11 cellular contexts compared by ENCODE assay signal in the genomic region with DNA sequence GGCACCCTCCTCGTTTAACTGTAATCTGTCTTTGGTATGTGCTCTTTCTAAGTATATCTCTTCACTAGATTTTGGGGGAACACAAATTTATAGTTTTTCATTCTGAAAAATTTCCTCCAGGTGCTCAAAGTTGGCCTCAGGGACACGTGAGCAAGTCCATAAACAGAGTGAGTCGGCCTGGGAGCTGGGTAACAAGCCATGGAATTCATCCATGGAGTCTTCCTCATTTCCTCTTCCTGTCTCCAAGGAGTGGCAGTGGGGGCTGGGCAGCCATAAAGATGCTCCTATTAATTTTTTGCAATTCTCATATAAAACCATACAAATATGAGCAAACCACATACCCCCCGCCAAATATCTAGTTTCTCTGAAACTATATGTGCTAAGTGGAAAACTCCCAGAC.
DNase-seq lines count a peak whose midpoint lies in the region; ATAC-seq and TF ChIP-seq lines count a peak whose summit lies in the region.
"Had no signal": no experiment of that assay in that cellular context is flagged by ENCODE, and none has a peak within 500 bp of the region (broad histone marks: within the 10 kb centered on the region; RNA-seq: fewer than 3 reads in every experiment).

No MANE protein-coding gene starts in this region.

- H3K36me3 ChIP-seq in HUES48 (ENCODE audit: control insufficient read depth, insufficient read depth, low read length) (peaks cover 2% of the 10 kb centered on the region; the same call in 1 of the 2 replicates), adrenal gland (replicated peaks in 1 of 2) (no peaks in the 10 kb centered on the region), hepatocyte (replicated peaks; ENCODE audit: insufficient read depth, low read depth) (no peaks in the 10 kb centered on the region)
- H3K36me3 ChIP-seq: ascending aorta had no signal

- H3K9ac ChIP-seq in HUES48 (ENCODE audit: low read depth, low read length), result no peak overlapping the region

- peak overlapping the region; percentile 79 for H3K27ac ChIP-seq in HUES48 (ENCODE audit: low read depth, low read length)
- peak overlapping the region in 3 of 5 donors; percentile 10 to 77 (median 62) for H3K27ac ChIP-seq in adrenal gland
- peak overlapping the region; percentile 54 for H3K27ac ChIP-seq in hepatocyte
- H3K27ac ChIP-seq: ascending aorta had no signal

- H3K4me3 ChIP-seq in HUES48 (ENCODE audit: low read depth, low read length) (no peak overlapping the region), adrenal gland (no peak overlapping the region), hepatocyte (no peak overlapping the region)
- H3K4me3 ChIP-seq: ascending aorta, left lung had no signal

- ATAC-seq in GM21381 (IDR thresholded peaks at IDR 0.05; ENCODE audit: unreplicated experiment) (no peak), GM19463 (IDR thresholded peaks at IDR 0.05; ENCODE audit: unreplicated experiment) (no peak)
- ATAC-seq: left lung had no signal

- no peak for TF ChIP-seq POLR2A in adrenal gland (IDR thresholded peaks at IDR 0.05)

- peaks cover 35% of the 10 kb centered on the region for H3K79me2 ChIP-seq in hepatocyte

- H3K9me2 ChIP-seq in hepatocyte (replicated peaks; ENCODE audit: insufficient read depth), result no peaks in the 10 kb centered on the region

- H3K4me2 ChIP-seq in hepatocyte, result peak overlapping the region; percentile 65

- no peaks in the 10 kb centered on the region for H3K9me3 ChIP-seq in HUES48 (ENCODE audit: control insufficient read depth, insufficient read depth, low read length)
- no peaks in the 10 kb centered on the region for H3K9me3 ChIP-seq in adrenal gland (replicated peaks in 1 of 3)
- no peaks in the 10 kb centered on the region for H3K9me3 ChIP-seq in hepatocyte (ENCODE audit: low read depth)
- H3K9me3 ChIP-seq: ascending aorta, left lung had no signal

- H3K27me3 ChIP-seq in HUES48 (ENCODE audit: control insufficient read depth, insufficient read depth, low read length) (no peaks in the 10 kb centered on the region), adrenal gland (no peaks in the 10 kb centered on the region), hepatocyte (no peaks in the 10 kb centered on the region)
- H3K27me3 ChIP-seq: ascending aorta, left lung had no signal

- WGBS in adrenal gland, 4 donors, result 55 to 63% (median 59%) methylated on average over 4 of the region's 4 CpGs
- 73% methylated on average over 4 of the region's 4 CpGs for WGBS in hepatocyte (ENCODE audit: low lambda C conversion rate, missing lambda C conversion rate)

- DNase-seq in adrenal gland (no peak), hepatocyte (ENCODE audit: low spot score) (no peak), superior temporal gyrus (ENCODE audit: extremely low spot score) (peak; percentile 13)
- DNase-seq in stimulated activated CD4-positive, alpha-beta T cell treated with anti-CD3 and anti-CD28 coated beads, Interleukin-2, amount 100 ng/mL, for 48 hours, result no peak
- DNase-seq: activated CD8-positive, alpha-beta memory T cell treated with anti-CD3 and anti-CD28 coated beads, Interleukin-2, amount 50 U/mL, for 4 hours; left lung; NCI-H1436 treated with DMSO at 0.1 percent for 48 hours had no signal

- intact Hi-C loops in adrenal gland (cut with DNase I), result no loop called here

- TF ChIP-seq CTCF in adrenal gland (IDR thresholded peaks at IDR 0.05), result no peak
- TF ChIP-seq CTCF in hepatocyte (IDR thresholded peaks at IDR 0.05; ENCODE audit: poor library complexity), result no peak

- no peak overlapping the region for H2AFZ ChIP-seq in hepatocyte

- H3K4me1 ChIP-seq in HUES48 (ENCODE audit: control insufficient read depth, insufficient read depth, low read length) (peaks cover 34% of the 10 kb centered on the region), adrenal gland (replicated peaks in 1 of 2) (peaks cover 7 to 43% of the 10 kb centered on the region in 2 donors), hepatocyte (ENCODE audit: insufficient read depth) (peaks cover 36% of the 10 kb centered on the region)

- no peaks in the 10 kb centered on the region for H4K20me1 ChIP-seq in hepatocyte (ENCODE audit: insufficient read depth, poor library complexity, severe bottlenecking)
